In the genomic region with DNA sequence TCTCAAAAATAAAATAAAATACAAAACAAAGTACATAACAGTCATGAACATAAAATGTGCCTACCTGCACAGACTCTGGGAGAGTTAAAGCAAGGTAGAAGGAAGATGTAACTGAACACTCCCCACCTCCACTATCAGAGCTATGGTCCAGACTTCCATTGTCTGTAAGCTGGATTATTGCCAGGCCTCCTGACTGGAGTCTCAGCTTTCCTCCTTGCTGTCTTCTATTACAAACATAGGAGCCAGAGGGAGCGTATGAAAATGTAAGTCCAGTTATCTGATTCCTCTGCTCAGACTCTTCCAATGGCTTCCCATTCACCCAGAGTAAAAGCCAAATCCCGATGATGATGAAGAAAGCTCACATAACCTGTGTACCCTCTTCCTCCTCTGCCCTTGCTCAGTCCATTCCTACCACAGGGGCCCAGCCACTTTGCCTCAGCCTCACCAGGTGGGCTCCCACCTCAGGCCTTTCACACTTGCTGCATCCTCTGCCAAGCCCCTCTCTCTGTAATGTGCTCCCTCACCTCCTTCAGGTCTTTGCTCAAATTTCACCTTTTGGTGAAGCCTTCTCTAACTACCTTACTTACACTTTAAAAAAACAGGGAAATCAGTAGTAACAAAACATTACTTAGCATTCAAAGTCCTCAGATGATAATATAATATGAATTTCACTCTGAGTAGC, we compare ENCODE assay signal across 1 cellular context.
TF ChIP-seq lines count a peak whose summit lies in the region.

No MANE protein-coding gene starts in this region.

TF ChIP-seq in WTC11, 78 proteins besides CTCF, POLR2A, EP300 and RAD21 (continued from another document):
- TF ChIP-seq, protein P1, sequence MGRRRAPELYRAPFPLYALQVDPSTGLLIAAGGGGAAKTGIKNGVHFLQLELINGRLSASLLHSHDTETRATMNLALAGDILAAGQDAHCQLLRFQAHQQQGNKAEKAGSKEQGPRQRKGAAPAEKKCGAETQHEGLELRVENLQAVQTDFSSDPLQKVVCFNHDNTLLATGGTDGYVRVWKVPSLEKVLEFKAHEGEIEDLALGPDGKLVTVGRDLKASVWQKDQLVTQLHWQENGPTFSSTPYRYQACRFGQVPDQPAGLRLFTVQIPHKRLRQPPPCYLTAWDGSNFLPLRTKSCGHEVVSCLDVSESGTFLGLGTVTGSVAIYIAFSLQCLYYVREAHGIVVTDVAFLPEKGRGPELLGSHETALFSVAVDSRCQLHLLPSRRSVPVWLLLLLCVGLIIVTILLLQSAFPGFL (CRISPR knock-in tag; IDR thresholded peaks at IDR 0.05; ENCODE audit: borderline replicate concordance): no peak
- no peak for TF ChIP-seq JUN (CRISPR knock-in tag; IDR thresholded peaks at IDR 0.05)
